Comparison of ENCODE assay signal across 39 cellular contexts in the genomic region with DNA sequence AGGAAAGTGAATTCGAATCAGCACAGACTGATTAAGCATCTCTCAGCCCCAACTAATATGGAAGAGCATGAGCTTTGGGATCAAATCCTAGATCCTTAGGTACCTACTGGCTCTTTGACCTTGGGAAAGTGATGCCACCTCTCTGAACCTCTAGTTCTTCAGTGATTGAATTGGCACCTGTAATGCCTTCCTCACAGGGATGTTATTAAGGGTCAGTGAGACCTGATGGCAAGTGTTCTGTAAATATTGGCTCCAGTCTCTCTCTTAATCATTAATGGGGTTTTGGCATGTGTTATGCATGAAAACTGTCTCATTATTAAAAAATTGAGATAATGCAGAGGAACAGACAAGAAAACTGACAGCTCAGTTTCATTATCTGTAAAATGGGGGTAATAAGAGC.
"Had no signal": no experiment of that assay in that cellular context is flagged by ENCODE, and none has a peak within 500 bp of the region (broad histone marks: within the 10 kb centered on the region; RNA-seq: fewer than 3 reads in every experiment).

No MANE protein-coding gene starts in this region.

- H3K27me3 ChIP-seq: adrenal gland, ascending aorta, body of pancreas, brain microvascular endothelial cell, breast epithelium, cardiac muscle cell had no signal

- H3K4me3 Mint-ChIP-seq: activated naive CD4-positive, alpha-beta T cell treated with anti-CD3 and anti-CD28 coated beads for 36 hours; activated naive CD4-positive, alpha-beta T cell treated with anti-CD3 and anti-CD28 coated beads, Interleukin-2, amount 10 ng/mL, durations not matched to agents 7 days and 5 days; activated naive CD4-positive, alpha-beta T cell treated with anti-CD3 and anti-CD28 coated beads, Interleukin-2, amount 50 U/mL, for 24 hours; activated naive CD8-positive, alpha-beta T cell; activated naive CD8-positive, alpha-beta T cell treated with anti-CD3 and anti-CD28 coated beads for 36 hours; activated naive CD8-positive, alpha-beta T cell treated with anti-CD3 and anti-CD28 coated beads, Interleukin-2, amount 10 ng/mL, durations not matched to agents 7 days and 5 days; activated naive CD8-positive, alpha-beta T cell treated with anti-CD3 and anti-CD28 coated beads, Interleukin-2, amount 50 U/mL, for 24 hours; activated T-cell treated with anti-CD3 and anti-CD28 coated beads, Interleukin-2, amount 50 U/mL, for 24 hours; activated T-cell treated with anti-CD3 and anti-CD28 coated beads, Interleukin-2, amount 50 U/mL, for 4 hours; activated T-cell treated with anti-CD3 and anti-CD28 coated beads, Interleukin-2, amount 50 U/mL, for 72 hours; activated T-helper 1 cell treated with anti-CD3 and anti-CD28 coated beads, Interleukin-12 subunit alpha, Interleukin-12 subunit beta, Interleukin-2, Interleukin-4 antibody, amounts not matched to agents 30 ng/mL and 10 ng/mL and 1 ng/mL, durations not matched to agents 14 hours and 24 hours and 36 hours; activated T-helper 17 cell treated with anti-CD3 and anti-CD28 coated beads, Interleukin-2, amount 50 U/mL, for 72 hours; brain had no signal

- FAIRE-seq: astrocyte, bronchial epithelial cell had no signal

- H3K27me3 Mint-ChIP-seq: activated naive CD4-positive, alpha-beta T cell treated with anti-CD3 and anti-CD28 coated beads, Interleukin-2, amount 10 ng/mL, durations not matched to agents 7 days and 5 days; activated naive CD4-positive, alpha-beta T cell treated with anti-CD3 and anti-CD28 coated beads, Interleukin-2, amount 50 U/mL, for 24 hours; activated naive CD8-positive, alpha-beta T cell; activated naive CD8-positive, alpha-beta T cell treated with anti-CD3 and anti-CD28 coated beads for 36 hours; activated naive CD8-positive, alpha-beta T cell treated with anti-CD3 and anti-CD28 coated beads, Interleukin-2, amount 10 ng/mL, durations not matched to agents 7 days and 5 days; activated naive CD8-positive, alpha-beta T cell treated with anti-CD3 and anti-CD28 coated beads, Interleukin-2, amount 50 U/mL, for 24 hours; activated T-cell treated with anti-CD3 and anti-CD28 coated beads, Interleukin-2, amount 50 U/mL, for 24 hours; activated T-helper 17 cell treated with anti-CD3 and anti-CD28 coated beads, Interleukin-2, amount 50 U/mL, for 72 hours had no signal

- H3K4me1 ChIP-seq: adrenal gland, ascending aorta, body of pancreas, breast epithelium had no signal

- H3K9me3 Mint-ChIP-seq: activated naive CD4-positive, alpha-beta T cell treated with anti-CD3 and anti-CD28 coated beads for 36 hours; activated naive CD4-positive, alpha-beta T cell treated with anti-CD3 and anti-CD28 coated beads, Interleukin-2, amount 10 ng/mL, durations not matched to agents 7 days and 5 days; activated naive CD4-positive, alpha-beta T cell treated with anti-CD3 and anti-CD28 coated beads, Interleukin-2, amount 50 U/mL, for 24 hours; activated naive CD4-positive, alpha-beta T cell treated with anti-CD3 and anti-CD28 coated beads, Interleukin-2, amount 50 U/mL, for 72 hours; activated naive CD8-positive, alpha-beta T cell treated with anti-CD3 and anti-CD28 coated beads for 36 hours; activated naive CD8-positive, alpha-beta T cell treated with anti-CD3 and anti-CD28 coated beads, Interleukin-2, amount 10 ng/mL, durations not matched to agents 7 days and 5 days; activated naive CD8-positive, alpha-beta T cell treated with anti-CD3 and anti-CD28 coated beads, Interleukin-2, amount 50 U/mL, for 24 hours; activated T-cell treated with anti-CD3 and anti-CD28 coated beads, Interleukin-2, amount 50 U/mL, for 24 hours; activated T-cell treated with anti-CD3 and anti-CD28 coated beads, Interleukin-2, amount 50 U/mL, for 4 hours; activated T-cell treated with anti-CD3 and anti-CD28 coated beads, Interleukin-2, amount 50 U/mL, for 72 hours; activated T-helper 1 cell treated with anti-CD3 and anti-CD28 coated beads, Interleukin-12 subunit alpha, Interleukin-12 subunit beta, Interleukin-2, Interleukin-4 antibody, amounts not matched to agents 30 ng/mL and 10 ng/mL and 1 ng/mL, durations not matched to agents 14 hours and 24 hours and 36 hours; activated T-helper 17 cell treated with anti-CD3 and anti-CD28 coated beads, Interleukin-2, amount 50 U/mL, for 72 hours; activated T-helper 2 cell treated with anti-CD3 and anti-CD28 coated beads, Interferon-gamma antibody, Interleukin-2, Interleukin-4, amounts not matched to agents 10 μg/mL and 5 μg/mL and 100 μg/mL, durations not matched to agents 14 hours and 24 hours and 36 hours; brain had no signal

- H3K9me3 ChIP-seq: adrenal gland, ascending aorta, body of pancreas, breast epithelium had no signal

- H3K36me3 ChIP-seq: adrenal gland, ascending aorta, brain microvascular endothelial cell, breast epithelium, cardiac muscle cell had no signal

- H3K27ac ChIP-seq: adrenal gland, ascending aorta, body of pancreas, brain microvascular endothelial cell, breast epithelium, cardiac muscle cell had no signal

- DNase-seq: activated effector memory CD4-positive, alpha-beta T cell treated with anti-CD3 and anti-CD28 coated beads, Interleukin-2, amount 50 U/mL, for 16 hours; activated effector memory CD4-positive, alpha-beta T cell treated with Interleukin-2 at 50 U/mL for 16 hours; activated gamma-delta T cell; activated gamma-delta T cell treated with Interleukin-2 at 50 U/mL for 16 hours; activated naive CD4-positive, alpha-beta T cell; activated naive CD4-positive, alpha-beta T cell treated with anti-CD3 and anti-CD28 coated beads for 36 hours; activated naive CD4-positive, alpha-beta T cell treated with anti-CD3 and anti-CD28 coated beads, Interleukin-2, amount 10 ng/mL, durations not matched to agents 7 days and 5 days; activated naive CD4-positive, alpha-beta T cell treated with anti-CD3 and anti-CD28 coated beads, Interleukin-2, amount 50 U/mL, for 16 hours; activated naive CD4-positive, alpha-beta T cell treated with Interleukin-2 at 50 U/mL for 16 hours; activated naive CD8-positive, alpha-beta T cell treated with anti-CD3 and anti-CD28 coated beads for 36 hours; activated naive CD8-positive, alpha-beta T cell treated with anti-CD3 and anti-CD28 coated beads, Interleukin-2, amount 10 ng/mL, durations not matched to agents 7 days and 5 days; activated naive CD8-positive, alpha-beta T cell treated with anti-CD3 and anti-CD28 coated beads, Interleukin-2, amount 50 U/mL, for 24 hours; activated T-cell treated with anti-CD3 and anti-CD28 coated beads, Interleukin-2, amount 50 U/mL, for 1 hour; activated T-cell treated with anti-CD3 and anti-CD28 coated beads, Interleukin-2, amount 50 U/mL, for 24 hours; activated T-cell treated with anti-CD3 and anti-CD28 coated beads, Interleukin-2, amount 50 U/mL, for 4 hours; activated T-cell treated with anti-CD3 and anti-CD28 coated beads, Interleukin-2, amount 50 U/mL, for 48 hours; activated T-cell treated with anti-CD3 and anti-CD28 coated beads, Interleukin-2, amount 50 U/mL, for 72 hours; adrenal gland; amniotic stem cell; amygdala; anterior cingulate cortex; aorta; body of pancreas; brain microvascular endothelial cell; caudate nucleus; central memory CD4-positive, alpha-beta T cell; cerebellar nuclear complex had no signal

- H3K4me3 ChIP-seq: adrenal gland, ascending aorta, body of pancreas, breast epithelium, cardiac muscle cell had no signal

- ATAC-seq: activated naive CD4-positive, alpha-beta T cell treated with anti-CD3 and anti-CD28 coated beads, Interleukin-2, amount 50 U/mL, for 72 hours; activated naive CD8-positive, alpha-beta T cell treated with anti-CD3 and anti-CD28 coated beads, Interleukin-2, amount 50 U/mL, for 24 hours; activated T-cell treated with anti-CD3 and anti-CD28 coated beads, Interleukin-2, amount 50 U/mL, for 4 hours; activated T-cell treated with anti-CD3 and anti-CD28 coated beads, Interleukin-2, amount 50 U/mL, for 72 hours; activated T-helper 17 cell treated with anti-CD3 and anti-CD28 coated beads, Interleukin-2, amount 50 U/mL, for 72 hours; body of pancreas had no signal

- H3K36me3 Mint-ChIP-seq: brain had no signal

- H3K27ac Mint-ChIP-seq: activated naive CD4-positive, alpha-beta T cell treated with anti-CD3 and anti-CD28 coated beads for 36 hours; activated naive CD4-positive, alpha-beta T cell treated with anti-CD3 and anti-CD28 coated beads, Interleukin-2, amount 10 ng/mL, durations not matched to agents 7 days and 5 days; activated naive CD4-positive, alpha-beta T cell treated with anti-CD3 and anti-CD28 coated beads, Interleukin-2, amount 50 U/mL, for 24 hours; activated naive CD8-positive, alpha-beta T cell; activated naive CD8-positive, alpha-beta T cell treated with anti-CD3 and anti-CD28 coated beads for 36 hours; activated naive CD8-positive, alpha-beta T cell treated with anti-CD3 and anti-CD28 coated beads, Interleukin-2, amount 10 ng/mL, durations not matched to agents 7 days and 5 days; activated naive CD8-positive, alpha-beta T cell treated with anti-CD3 and anti-CD28 coated beads, Interleukin-2, amount 50 U/mL, for 24 hours; activated T-cell treated with anti-CD3 and anti-CD28 coated beads, Interleukin-2, amount 50 U/mL, for 24 hours; activated T-cell treated with anti-CD3 and anti-CD28 coated beads, Interleukin-2, amount 50 U/mL, for 72 hours; activated T-helper 1 cell treated with anti-CD3 and anti-CD28 coated beads, Interleukin-12 subunit alpha, Interleukin-12 subunit beta, Interleukin-2, Interleukin-4 antibody, amounts not matched to agents 30 ng/mL and 10 ng/mL and 1 ng/mL, durations not matched to agents 14 hours and 24 hours and 36 hours; activated T-helper 17 cell treated with anti-CD3 and anti-CD28 coated beads, Interleukin-2, amount 50 U/mL, for 72 hours; activated T-helper 2 cell treated with anti-CD3 and anti-CD28 coated beads, Interferon-gamma antibody, Interleukin-2, Interleukin-4, amounts not matched to agents 10 μg/mL and 5 μg/mL and 100 μg/mL, durations not matched to agents 14 hours and 24 hours and 36 hours; brain had no signal
